2 cellular contexts compared by ENCODE assay signal in genomic region chr10:35843524-35844171, GRCh38.
TF ChIP-seq lines count a peak whose summit lies in the region.

No MANE protein-coding gene starts in this region.

TF ChIP-seq in liver, 16 proteins besides CTCF, POLR2A, EP300 and RAD21 (continued from another document):
- TF ChIP-seq RXRA (IDR thresholded peaks at IDR 0.05) (peak in 1 of 2 donors; percentile 14), FOXA2 (IDR thresholded peaks at IDR 0.05) (no peak)
- TF ChIP-seq, protein P1, sequence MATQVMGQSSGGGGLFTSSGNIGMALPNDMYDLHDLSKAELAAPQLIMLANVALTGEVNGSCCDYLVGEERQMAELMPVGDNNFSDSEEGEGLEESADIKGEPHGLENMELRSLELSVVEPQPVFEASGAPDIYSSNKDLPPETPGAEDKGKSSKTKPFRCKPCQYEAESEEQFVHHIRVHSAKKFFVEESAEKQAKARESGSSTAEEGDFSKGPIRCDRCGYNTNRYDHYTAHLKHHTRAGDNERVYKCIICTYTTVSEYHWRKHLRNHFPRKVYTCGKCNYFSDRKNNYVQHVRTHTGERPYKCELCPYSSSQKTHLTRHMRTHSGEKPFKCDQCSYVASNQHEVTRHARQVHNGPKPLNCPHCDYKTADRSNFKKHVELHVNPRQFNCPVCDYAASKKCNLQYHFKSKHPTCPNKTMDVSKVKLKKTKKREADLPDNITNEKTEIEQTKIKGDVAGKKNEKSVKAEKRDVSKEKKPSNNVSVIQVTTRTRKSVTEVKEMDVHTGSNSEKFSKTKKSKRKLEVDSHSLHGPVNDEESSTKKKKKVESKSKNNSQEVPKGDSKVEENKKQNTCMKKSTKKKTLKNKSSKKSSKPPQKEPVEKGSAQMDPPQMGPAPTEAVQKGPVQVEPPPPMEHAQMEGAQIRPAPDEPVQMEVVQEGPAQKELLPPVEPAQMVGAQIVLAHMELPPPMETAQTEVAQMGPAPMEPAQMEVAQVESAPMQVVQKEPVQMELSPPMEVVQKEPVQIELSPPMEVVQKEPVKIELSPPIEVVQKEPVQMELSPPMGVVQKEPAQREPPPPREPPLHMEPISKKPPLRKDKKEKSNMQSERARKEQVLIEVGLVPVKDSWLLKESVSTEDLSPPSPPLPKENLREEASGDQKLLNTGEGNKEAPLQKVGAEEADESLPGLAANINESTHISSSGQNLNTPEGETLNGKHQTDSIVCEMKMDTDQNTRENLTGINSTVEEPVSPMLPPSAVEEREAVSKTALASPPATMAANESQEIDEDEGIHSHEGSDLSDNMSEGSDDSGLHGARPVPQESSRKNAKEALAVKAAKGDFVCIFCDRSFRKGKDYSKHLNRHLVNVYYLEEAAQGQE (IDR thresholded peaks at IDR 0.05), result peak; percentile 58

TF ChIP-seq in HepG2, 621 proteins besides CTCF, POLR2A, EP300 and RAD21:
- TF ChIP-seq, protein P2, sequence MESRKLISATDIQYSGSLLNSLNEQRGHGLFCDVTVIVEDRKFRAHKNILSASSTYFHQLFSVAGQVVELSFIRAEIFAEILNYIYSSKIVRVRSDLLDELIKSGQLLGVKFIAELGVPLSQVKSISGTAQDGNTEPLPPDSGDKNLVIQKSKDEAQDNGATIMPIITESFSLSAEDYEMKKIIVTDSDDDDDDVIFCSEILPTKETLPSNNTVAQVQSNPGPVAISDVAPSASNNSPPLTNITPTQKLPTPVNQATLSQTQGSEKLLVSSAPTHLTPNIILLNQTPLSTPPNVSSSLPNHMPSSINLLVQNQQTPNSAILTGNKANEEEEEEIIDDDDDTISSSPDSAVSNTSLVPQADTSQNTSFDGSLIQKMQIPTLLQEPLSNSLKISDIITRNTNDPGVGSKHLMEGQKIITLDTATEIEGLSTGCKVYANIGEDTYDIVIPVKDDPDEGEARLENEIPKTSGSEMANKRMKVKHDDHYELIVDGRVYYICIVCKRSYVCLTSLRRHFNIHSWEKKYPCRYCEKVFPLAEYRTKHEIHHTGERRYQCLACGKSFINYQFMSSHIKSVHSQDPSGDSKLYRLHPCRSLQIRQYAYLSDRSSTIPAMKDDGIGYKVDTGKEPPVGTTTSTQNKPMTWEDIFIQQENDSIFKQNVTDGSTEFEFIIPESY (CRISPR knock-in tag; IDR thresholded peaks at IDR 0.05), result no peak
- TF ChIP-seq ZNF615 (CRISPR knock-in tag; IDR thresholded peaks at IDR 0.05; ENCODE audit: borderline replicate concordance), result no peak
- TF ChIP-seq, protein P3, sequence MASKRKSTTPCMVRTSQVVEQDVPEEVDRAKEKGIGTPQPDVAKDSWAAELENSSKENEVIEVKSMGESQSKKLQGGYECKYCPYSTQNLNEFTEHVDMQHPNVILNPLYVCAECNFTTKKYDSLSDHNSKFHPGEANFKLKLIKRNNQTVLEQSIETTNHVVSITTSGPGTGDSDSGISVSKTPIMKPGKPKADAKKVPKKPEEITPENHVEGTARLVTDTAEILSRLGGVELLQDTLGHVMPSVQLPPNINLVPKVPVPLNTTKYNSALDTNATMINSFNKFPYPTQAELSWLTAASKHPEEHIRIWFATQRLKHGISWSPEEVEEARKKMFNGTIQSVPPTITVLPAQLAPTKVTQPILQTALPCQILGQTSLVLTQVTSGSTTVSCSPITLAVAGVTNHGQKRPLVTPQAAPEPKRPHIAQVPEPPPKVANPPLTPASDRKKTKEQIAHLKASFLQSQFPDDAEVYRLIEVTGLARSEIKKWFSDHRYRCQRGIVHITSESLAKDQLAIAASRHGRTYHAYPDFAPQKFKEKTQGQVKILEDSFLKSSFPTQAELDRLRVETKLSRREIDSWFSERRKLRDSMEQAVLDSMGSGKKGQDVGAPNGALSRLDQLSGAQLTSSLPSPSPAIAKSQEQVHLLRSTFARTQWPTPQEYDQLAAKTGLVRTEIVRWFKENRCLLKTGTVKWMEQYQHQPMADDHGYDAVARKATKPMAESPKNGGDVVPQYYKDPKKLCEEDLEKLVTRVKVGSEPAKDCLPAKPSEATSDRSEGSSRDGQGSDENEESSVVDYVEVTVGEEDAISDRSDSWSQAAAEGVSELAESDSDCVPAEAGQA (IDR thresholded peaks at IDR 0.05; ENCODE audit: low read depth), result no peak
- TF ChIP-seq, protein P3 (CRISPR knock-in tag; IDR thresholded peaks at IDR 0.05; ENCODE audit: borderline replicate concordance), result no peak
- TF ChIP-seq, protein P4, sequence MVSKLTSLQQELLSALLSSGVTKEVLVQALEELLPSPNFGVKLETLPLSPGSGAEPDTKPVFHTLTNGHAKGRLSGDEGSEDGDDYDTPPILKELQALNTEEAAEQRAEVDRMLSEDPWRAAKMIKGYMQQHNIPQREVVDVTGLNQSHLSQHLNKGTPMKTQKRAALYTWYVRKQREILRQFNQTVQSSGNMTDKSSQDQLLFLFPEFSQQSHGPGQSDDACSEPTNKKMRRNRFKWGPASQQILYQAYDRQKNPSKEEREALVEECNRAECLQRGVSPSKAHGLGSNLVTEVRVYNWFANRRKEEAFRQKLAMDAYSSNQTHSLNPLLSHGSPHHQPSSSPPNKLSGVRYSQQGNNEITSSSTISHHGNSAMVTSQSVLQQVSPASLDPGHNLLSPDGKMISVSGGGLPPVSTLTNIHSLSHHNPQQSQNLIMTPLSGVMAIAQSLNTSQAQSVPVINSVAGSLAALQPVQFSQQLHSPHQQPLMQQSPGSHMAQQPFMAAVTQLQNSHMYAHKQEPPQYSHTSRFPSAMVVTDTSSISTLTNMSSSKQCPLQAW (CRISPR knock-in tag; IDR thresholded peaks at IDR 0.05), result no peak
- no peak for TF ChIP-seq YEATS4 (CRISPR knock-in tag; IDR thresholded peaks at IDR 0.05; ENCODE audit: borderline replicate concordance)
- TF ChIP-seq, protein P5, sequence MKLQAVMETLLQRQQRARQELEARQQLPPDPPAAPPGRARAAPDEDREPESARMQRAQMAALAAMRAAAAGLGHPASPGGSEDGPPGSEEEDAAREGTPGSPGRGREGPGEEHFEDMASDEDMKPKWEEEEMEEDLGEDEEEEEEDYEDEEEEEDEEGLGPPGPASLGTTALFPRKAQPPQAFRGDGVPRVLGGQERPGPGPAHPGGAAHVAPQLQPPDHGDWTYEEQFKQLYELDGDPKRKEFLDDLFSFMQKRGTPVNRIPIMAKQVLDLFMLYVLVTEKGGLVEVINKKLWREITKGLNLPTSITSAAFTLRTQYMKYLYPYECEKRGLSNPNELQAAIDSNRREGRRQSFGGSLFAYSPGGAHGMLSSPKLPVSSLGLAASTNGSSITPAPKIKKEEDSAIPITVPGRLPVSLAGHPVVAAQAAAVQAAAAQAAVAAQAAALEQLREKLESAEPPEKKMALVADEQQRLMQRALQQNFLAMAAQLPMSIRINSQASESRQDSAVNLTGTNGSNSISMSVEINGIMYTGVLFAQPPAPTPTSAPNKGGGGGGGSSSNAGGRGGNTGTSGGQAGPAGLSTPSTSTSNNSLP (IDR thresholded peaks at IDR 0.05; ENCODE audit: low read depth, low read length), result no peak
- TF ChIP-seq STAG1 (CRISPR knock-in tag; IDR thresholded peaks at IDR 0.05), result no peak
- no peak for TF ChIP-seq ZBTB8A (CRISPR knock-in tag; IDR thresholded peaks at IDR 0.05; ENCODE audit: borderline replicate concordance, low read depth)
- no peak for TF ChIP-seq BRD4 (CRISPR knock-in tag; IDR thresholded peaks at IDR 0.05)
- TF ChIP-seq, protein P6, sequence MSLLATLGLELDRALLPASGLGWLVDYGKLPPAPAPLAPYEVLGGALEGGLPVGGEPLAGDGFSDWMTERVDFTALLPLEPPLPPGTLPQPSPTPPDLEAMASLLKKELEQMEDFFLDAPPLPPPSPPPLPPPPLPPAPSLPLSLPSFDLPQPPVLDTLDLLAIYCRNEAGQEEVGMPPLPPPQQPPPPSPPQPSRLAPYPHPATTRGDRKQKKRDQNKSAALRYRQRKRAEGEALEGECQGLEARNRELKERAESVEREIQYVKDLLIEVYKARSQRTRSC (CRISPR knock-in tag; IDR thresholded peaks at IDR 0.05; ENCODE audit: low read depth), result no peak
- TF ChIP-seq, protein P7, sequence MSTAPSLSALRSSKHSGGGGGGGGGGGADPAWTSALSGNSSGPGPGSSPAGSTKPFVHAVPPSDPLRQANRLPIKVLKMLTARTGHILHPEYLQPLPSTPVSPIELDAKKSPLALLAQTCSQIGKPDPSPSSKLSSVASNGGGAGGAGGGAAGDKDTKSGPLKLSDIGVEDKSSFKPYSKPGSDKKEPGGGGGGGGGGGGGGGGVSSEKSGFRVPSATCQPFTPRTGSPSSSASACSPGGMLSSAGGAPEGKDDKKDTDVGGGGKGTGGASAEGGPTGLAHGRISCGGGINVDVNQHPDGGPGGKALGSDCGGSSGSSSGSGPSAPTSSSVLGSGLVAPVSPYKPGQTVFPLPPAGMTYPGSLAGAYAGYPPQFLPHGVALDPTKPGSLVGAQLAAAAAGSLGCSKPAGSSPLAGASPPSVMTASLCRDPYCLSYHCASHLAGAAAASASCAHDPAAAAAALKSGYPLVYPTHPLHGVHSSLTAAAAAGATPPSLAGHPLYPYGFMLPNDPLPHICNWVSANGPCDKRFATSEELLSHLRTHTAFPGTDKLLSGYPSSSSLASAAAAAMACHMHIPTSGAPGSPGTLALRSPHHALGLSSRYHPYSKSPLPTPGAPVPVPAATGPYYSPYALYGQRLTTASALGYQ (CRISPR knock-in tag; IDR thresholded peaks at IDR 0.05), result no peak
- TF ChIP-seq RFX5 (IDR thresholded peaks at IDR 0.05; ENCODE audit: low read depth, low read length), result no peak
- TF ChIP-seq MTF2 (CRISPR knock-in tag; IDR thresholded peaks at IDR 0.05; ENCODE audit: borderline replicate concordance), result no peak
- TF ChIP-seq NKX3-1 (CRISPR knock-in tag; IDR thresholded peaks at IDR 0.05), result no peak
